Comparison of ENCODE assay signal across 1 cellular context in the genomic region with DNA sequence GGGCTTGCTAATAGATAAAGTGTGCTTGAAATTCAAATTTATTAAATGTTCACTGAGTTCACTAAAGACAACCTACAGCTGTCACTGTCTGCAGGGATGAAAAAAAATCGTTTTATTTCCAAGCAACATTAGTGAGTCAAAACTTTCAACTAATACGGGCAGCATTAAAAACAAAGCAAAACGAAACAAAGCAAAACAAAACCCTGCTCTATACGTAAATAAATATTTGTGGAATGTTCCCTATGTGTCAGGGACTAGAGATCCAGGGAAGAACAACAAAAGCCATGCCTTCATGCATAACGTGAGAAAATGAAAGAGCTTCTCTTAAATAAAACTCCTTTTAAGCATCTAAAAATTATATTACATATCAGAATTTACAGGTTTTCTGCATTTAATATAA.
TF ChIP-seq lines count a peak whose summit lies in the region.

No MANE protein-coding gene starts in this region.

TF ChIP-seq in WTC11, 78 proteins besides CTCF, POLR2A, EP300 and RAD21 (continued from another document):
- TF ChIP-seq IRF2 (CRISPR knock-in tag; IDR thresholded peaks at IDR 0.05; ENCODE audit: borderline replicate concordance, low read depth) (no peak), SP1 (CRISPR knock-in tag; conservative IDR thresholded peaks at IDR 0.05) (no peak), SOX15 (CRISPR knock-in tag; IDR thresholded peaks at IDR 0.05) (no peak), TEAD4 (CRISPR knock-in tag; IDR thresholded peaks at IDR 0.05) (no peak), HMGA2 (CRISPR knock-in tag; IDR thresholded peaks at IDR 0.05) (no peak)
- TF ChIP-seq, protein P1, sequence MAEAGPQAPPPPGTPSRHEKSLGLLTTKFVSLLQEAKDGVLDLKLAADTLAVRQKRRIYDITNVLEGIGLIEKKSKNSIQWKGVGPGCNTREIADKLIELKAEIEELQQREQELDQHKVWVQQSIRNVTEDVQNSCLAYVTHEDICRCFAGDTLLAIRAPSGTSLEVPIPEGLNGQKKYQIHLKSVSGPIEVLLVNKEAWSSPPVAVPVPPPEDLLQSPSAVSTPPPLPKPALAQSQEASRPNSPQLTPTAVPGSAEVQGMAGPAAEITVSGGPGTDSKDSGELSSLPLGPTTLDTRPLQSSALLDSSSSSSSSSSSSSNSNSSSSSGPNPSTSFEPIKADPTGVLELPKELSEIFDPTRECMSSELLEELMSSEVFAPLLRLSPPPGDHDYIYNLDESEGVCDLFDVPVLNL (CRISPR knock-in tag; IDR thresholded peaks at IDR 0.05; ENCODE audit: borderline replicate concordance, low read depth), result no peak
